Comparison of ENCODE assay signal across 12 cellular contexts in genomic region chr1:182303778-182304177, GRCh38.
DNase-seq lines count a peak whose midpoint lies in the region; ATAC-seq and TF ChIP-seq lines count a peak whose summit lies in the region.
"Had no signal": no experiment of that assay in that cellular context is flagged by ENCODE, and none has a peak within 500 bp of the region (broad histone marks: within the 10 kb centered on the region; RNA-seq: fewer than 3 reads in every experiment).

No MANE protein-coding gene starts in this region.

- H3K36me3 Mint-ChIP-seq in activated naive CD8-positive, alpha-beta T cell treated with anti-CD3 and anti-CD28 coated beads, Interleukin-2, amount 10 ng/mL, durations not matched to agents 7 days and 5 days: no peaks in the 10 kb centered on the region
- H3K36me3 Mint-ChIP-seq in activated naive CD8-positive, alpha-beta T cell treated with anti-CD3 and anti-CD28 coated beads, Interleukin-2, amount 50 U/mL, for 24 hours (ENCODE audit: low read depth): no peaks in the 10 kb centered on the region
- H3K36me3 Mint-ChIP-seq in activated CD8-positive, alpha-beta T cell treated with anti-CD3 and anti-CD28 coated beads for 36 hours (ENCODE audit: low read depth): no peaks in the 10 kb centered on the region
- H3K36me3 Mint-ChIP-seq: immature natural killer cell had no signal

- intact Hi-C loops in activated CD8-positive, alpha-beta T cell treated with anti-CD3 and anti-CD28 coated beads for 36 hours (cut with micrococcal nuclease): no loop called here

- no peaks in the 10 kb centered on the region for H3K9me3 Mint-ChIP-seq in activated naive CD8-positive, alpha-beta T cell treated with anti-CD3 and anti-CD28 coated beads, Interleukin-2, amount 10 ng/mL, durations not matched to agents 7 days and 5 days
- H3K9me3 Mint-ChIP-seq in activated naive CD8-positive, alpha-beta T cell treated with anti-CD3 and anti-CD28 coated beads, Interleukin-2, amount 50 U/mL, for 24 hours: no peaks in the 10 kb centered on the region
- no peaks in the 10 kb centered on the region for H3K9me3 Mint-ChIP-seq in activated CD8-positive, alpha-beta T cell treated with anti-CD3 and anti-CD28 coated beads for 36 hours
- H3K9me3 Mint-ChIP-seq: immature natural killer cell had no signal

- CTCF ChIA-PET in activated CD8-positive, alpha-beta T cell treated with anti-CD3 and anti-CD28 coated beads for 36 hours (lab: Charles Lee): interaction anchor here (0.8 to 3.6 kb wide), 3 partner anchors 93 to 479 kb away, joined by 3 to 10 read pairs (median 4); no protein-coding TSS in a partner anchor

- peak overlapping the region; percentile 57 for H3K27ac Mint-ChIP-seq in activated naive CD8-positive, alpha-beta T cell treated with anti-CD3 and anti-CD28 coated beads, Interleukin-2, amount 10 ng/mL, durations not matched to agents 7 days and 5 days
- H3K27ac Mint-ChIP-seq in activated naive CD8-positive, alpha-beta T cell treated with anti-CD3 and anti-CD28 coated beads, Interleukin-2, amount 50 U/mL, for 24 hours: no peak overlapping the region
- no peak overlapping the region for H3K27ac Mint-ChIP-seq in activated CD8-positive, alpha-beta T cell treated with anti-CD3 and anti-CD28 coated beads for 36 hours
- H3K27ac Mint-ChIP-seq: immature natural killer cell had no signal

- DNase-seq in activated naive CD8-positive, alpha-beta T cell treated with anti-CD3 and anti-CD28 coated beads, Interleukin-2, amount 10 ng/mL, durations not matched to agents 7 days and 5 days: no peak
- no peak for DNase-seq in activated naive CD8-positive, alpha-beta T cell treated with anti-CD3 and anti-CD28 coated beads, Interleukin-2, amount 50 U/mL, for 24 hours
- peak; percentile 35 for DNase-seq in NCI-H69 (lab: John Stamatoyannopoulos, UW)
- DNase-seq in KG1 (lab: John Stamatoyannopoulos, UW): no peak
- DNase-seq in iPS-NIHi11 (ENCODE audit: low spot score): no peak
- no peak for DNase-seq in islet precursor cell
- DNase-seq in activated CD8-positive, alpha-beta T cell treated with anti-CD3 and anti-CD28 coated beads for 36 hours: no peak
- DNase-seq: erythroblast, immature natural killer cell, NCI-H1436, nucleus accumbens had no signal

- H3K4me3 Mint-ChIP-seq in activated naive CD8-positive, alpha-beta T cell treated with anti-CD3 and anti-CD28 coated beads, Interleukin-2, amount 10 ng/mL, durations not matched to agents 7 days and 5 days: no peak overlapping the region
- no peak overlapping the region for H3K4me3 Mint-ChIP-seq in activated naive CD8-positive, alpha-beta T cell treated with anti-CD3 and anti-CD28 coated beads, Interleukin-2, amount 50 U/mL, for 24 hours
- no peak overlapping the region for H3K4me3 Mint-ChIP-seq in activated CD8-positive, alpha-beta T cell treated with anti-CD3 and anti-CD28 coated beads for 36 hours
- H3K4me3 Mint-ChIP-seq: immature natural killer cell had no signal

- TF ChIP-seq CTCF in activated CD8-positive, alpha-beta T cell treated with anti-CD3 and anti-CD28 coated beads for 36 hours (IDR thresholded peaks at IDR 0.05): no peak

- no peak for ATAC-seq in activated naive CD8-positive, alpha-beta T cell treated with anti-CD3 and anti-CD28 coated beads, Interleukin-2, amount 10 ng/mL, durations not matched to agents 7 days and 5 days (ENCODE audit: low read depth)
- ATAC-seq in activated naive CD8-positive, alpha-beta T cell treated with anti-CD3 and anti-CD28 coated beads, Interleukin-2, amount 50 U/mL, for 24 hours: no peak
- ATAC-seq in HG02870 (IDR thresholded peaks at IDR 0.05; ENCODE audit: unreplicated experiment): peak; percentile 45
- no peak for ATAC-seq in activated CD8-positive, alpha-beta T cell treated with anti-CD3 and anti-CD28 coated beads for 36 hours

- H3K27me3 Mint-ChIP-seq in activated naive CD8-positive, alpha-beta T cell treated with anti-CD3 and anti-CD28 coated beads, Interleukin-2, amount 10 ng/mL, durations not matched to agents 7 days and 5 days: no peaks in the 10 kb centered on the region
- no peaks in the 10 kb centered on the region for H3K27me3 Mint-ChIP-seq in activated naive CD8-positive, alpha-beta T cell treated with anti-CD3 and anti-CD28 coated beads, Interleukin-2, amount 50 U/mL, for 24 hours
- H3K27me3 Mint-ChIP-seq in activated CD8-positive, alpha-beta T cell treated with anti-CD3 and anti-CD28 coated beads for 36 hours: no peaks in the 10 kb centered on the region

- POLR2A ChIA-PET in activated naive CD8-positive, alpha-beta T cell treated with anti-CD3 and anti-CD28 coated beads, Interleukin-2, amount 10 ng/mL, durations not matched to agents 7 days and 5 days (lab: Charles Lee): no interaction called here
- POLR2A ChIA-PET in activated CD8-positive, alpha-beta T cell treated with anti-CD3 and anti-CD28 coated beads for 36 hours (lab: Charles Lee): no interaction called here

- peaks cover 15% of the 10 kb centered on the region for H3K4me1 Mint-ChIP-seq in activated naive CD8-positive, alpha-beta T cell treated with anti-CD3 and anti-CD28 coated beads, Interleukin-2, amount 10 ng/mL, durations not matched to agents 7 days and 5 days
- peaks cover 19% of the 10 kb centered on the region for H3K4me1 Mint-ChIP-seq in activated naive CD8-positive, alpha-beta T cell treated with anti-CD3 and anti-CD28 coated beads, Interleukin-2, amount 50 U/mL, for 24 hours
- H3K4me1 Mint-ChIP-seq in activated CD8-positive, alpha-beta T cell treated with anti-CD3 and anti-CD28 coated beads for 36 hours (ENCODE audit: low read depth): peaks cover 26% of the 10 kb centered on the region
- H3K4me1 Mint-ChIP-seq: immature natural killer cell had no signal
